ENCODE assay signal across 1 cellular context in genomic region chr10:8060010-8060703, GRCh38.
TF ChIP-seq lines count a peak whose summit lies in the region.

No MANE protein-coding gene starts in this region.

TF ChIP-seq in GM12878, 131 proteins besides CTCF, POLR2A, EP300 and RAD21:
- TF ChIP-seq MTA3 (IDR thresholded peaks at IDR 0.05; ENCODE audit: borderline replicate concordance, low read length) = 0 out of 2 replicates have a peak, but pooled peaks have one; percentile 39
- no peak for TF ChIP-seq RELB (IDR thresholded peaks at IDR 0.05; ENCODE audit: low read depth)
- peak; percentile 61 for TF ChIP-seq NFIC (IDR thresholded peaks at IDR 0.05; ENCODE audit: low read depth, low read length)
- TF ChIP-seq CBX5 (IDR thresholded peaks at IDR 0.05; ENCODE audit: low read depth) = 0 out of 2 replicates have a peak, but pooled peaks have one; percentile 4
- TF ChIP-seq HDGF (IDR thresholded peaks at IDR 0.05) = peak; percentile 48; the same call in 1 of the 2 replicates
- TF ChIP-seq RFX5 (IDR thresholded peaks at IDR 0.05; ENCODE audit: low read depth, low read length) = no peak
- 0 out of 2 replicates have a peak, but pooled peaks have one; percentile 10 for TF ChIP-seq CBFB (IDR thresholded peaks at IDR 0.05; ENCODE audit: low read depth)
- peak; percentile 31 for TF ChIP-seq RELA (IDR thresholded peaks at IDR 0.05; ENCODE audit: borderline replicate concordance, partially characterized antibody)
- TF ChIP-seq MLLT1 (IDR thresholded peaks at IDR 0.05) = peak; percentile 60; the same call in 1 of the 2 replicates
- TF ChIP-seq HCFC1 (IDR thresholded peaks at IDR 0.05; ENCODE audit: low read length) = no peak
- 0 out of 2 replicates have a peak, but pooled peaks have one; percentile 20 for TF ChIP-seq YY1 (IDR thresholded peaks at IDR 0.05; ENCODE audit: low read depth, low read length)
- TF ChIP-seq POU2F2 (IDR thresholded peaks at IDR 0.05; ENCODE audit: borderline replicate concordance, low read depth, low read length) = 0 out of 3 replicates have a peak, but pooled peaks have one; percentile 22
- peak; percentile 62; the same call in 1 of the 2 replicates for TF ChIP-seq NBN (IDR thresholded peaks at IDR 0.05)
- TF ChIP-seq SIX5 (IDR thresholded peaks at IDR 0.05; ENCODE audit: low read depth, low read length, severe bottlenecking) = peak; percentile 14
- TF ChIP-seq RUNX3 (IDR thresholded peaks at IDR 0.05; ENCODE audit: low read length) = peak; percentile 70
- peak; percentile 80 to 82 for TF ChIP-seq BHLHE40 (IDR thresholded peaks at IDR 0.05; ENCODE audit: borderline replicate concordance in 1 of 2, low read depth in 2 of 2, low read length in 1 of 2)
- no peak for TF ChIP-seq SIN3A (IDR thresholded peaks at IDR 0.05; ENCODE audit: low read depth, low read length)
- no peak for TF ChIP-seq PAX5 (IDR thresholded peaks at IDR 0.05; ENCODE audit: borderline replicate concordance, low read depth, low read length)
- TF ChIP-seq ZBED1 (IDR thresholded peaks at IDR 0.05; ENCODE audit: borderline replicate concordance) = no peak
TF ChIP-seq in GM12878: peak in this region for 13.
